8 cellular contexts compared by ENCODE assay signal in genomic region chr3:44504566-44504965, GRCh38.
"Had no signal": no experiment of that assay in that cellular context is flagged by ENCODE, and none has a peak within 500 bp of the region (broad histone marks: within the 10 kb centered on the region; RNA-seq: fewer than 3 reads in every experiment).

No MANE protein-coding gene starts in this region.

- H3K27ac Mint-ChIP-seq: GM23338, HFFc6 had no signal

- H3K4me3 Mint-ChIP-seq: GM23338, H9, HFFc6 had no signal

- ATAC-seq: GM23338, HCT116 had no signal

- DNase-seq: GM23248, GOT3, H7, H9, HCEC 1CT, HFFc6 had no signal
